In the genomic region with DNA sequence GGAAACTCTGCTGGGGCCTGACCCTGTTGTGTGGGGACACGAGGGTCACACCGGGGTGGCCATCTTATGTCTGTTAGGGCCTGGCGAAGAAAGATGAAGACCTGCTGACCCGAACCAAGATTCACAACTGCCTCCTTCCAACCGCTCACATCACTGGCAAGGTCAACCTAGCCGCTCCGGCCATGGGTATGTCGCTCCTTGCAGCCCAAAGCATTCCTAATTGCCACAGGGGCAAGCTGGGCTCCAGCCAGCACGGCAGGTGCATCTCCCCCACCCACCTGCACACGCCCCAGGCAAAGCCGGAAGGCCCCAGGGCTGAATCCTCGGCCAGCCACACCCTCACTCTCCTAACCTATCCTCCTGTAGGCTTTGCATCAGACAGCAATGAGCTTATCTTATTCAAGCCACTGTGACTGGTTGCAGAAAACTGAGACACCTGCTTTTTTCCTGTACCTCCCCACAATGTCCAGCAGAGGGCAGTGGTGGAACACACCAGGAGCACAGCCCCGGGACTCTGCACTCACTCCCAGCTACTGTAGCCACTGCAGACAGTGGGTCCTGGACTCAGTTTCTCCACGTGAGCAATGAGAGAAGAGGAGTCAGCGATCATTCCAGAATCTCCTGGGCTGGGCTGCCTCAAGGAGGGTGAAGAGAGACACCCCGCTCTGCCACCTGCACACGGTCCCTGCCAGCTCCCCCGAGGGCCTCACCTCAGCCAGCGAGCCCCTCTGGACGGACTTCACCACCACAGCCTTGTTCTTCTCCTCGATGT, we compare ENCODE assay signal across 8 cellular contexts.
DNase-seq lines count a peak whose midpoint lies in the region; ATAC-seq, FAIRE-seq and TF ChIP-seq lines count a peak whose summit lies in the region.

No MANE protein-coding gene starts in this region.

- BruUV-seq in endothelial cell of umbilical vein (replicated peaks; lab: Mats Ljungman, UMichigan), result no TSS peak

- peaks cover 94% of the 10 kb centered on the region for H3K36me3 ChIP-seq in CD4-positive, CD25-positive, alpha-beta regulatory T cell (ENCODE audit: control insufficient read depth, insufficient read depth, low read length)
- no peaks in the 10 kb centered on the region for H3K36me3 ChIP-seq in OCI-LY1 (ENCODE audit: insufficient read depth, low read length)
- peaks cover 19 to 47% of the 10 kb centered on the region in 2 experiments for H3K36me3 ChIP-seq in endothelial cell of umbilical vein (ENCODE audit: control insufficient read depth in 2 of 2, extremely low read depth in 1 of 2, insufficient read depth in 2 of 2, low read length in 2 of 2)

- H3K27ac ChIP-seq in CD4-positive, CD25-positive, alpha-beta regulatory T cell (ENCODE audit: insufficient read depth, low read length, poor library complexity, severe bottlenecking), result no peak overlapping the region
- no peak overlapping the region for H3K27ac ChIP-seq in OCI-LY1 (ENCODE audit: low read depth, low read length, poor library complexity, severe bottlenecking)
- no peak overlapping the region for H3K27ac ChIP-seq in endothelial cell of umbilical vein (ENCODE audit: insufficient read depth, low read depth, low read length)

- dilution Hi-C loops in endothelial cell of umbilical vein (cut with MboI; ENCODE audit: extremely low pct_ligation_motif_present, low sequenced_read_pairs), result loop anchor here (25.0 kb wide), 1 partner anchor 255 kb away; a partner anchor contains a TSS

- H3K4me1 ChIP-seq in CD4-positive, CD25-positive, alpha-beta regulatory T cell (ENCODE audit: control insufficient read depth, insufficient read depth, low read length, poor library complexity, severe bottlenecking), result no peaks in the 10 kb centered on the region
- H3K4me1 ChIP-seq in OCI-LY1 (ENCODE audit: insufficient read depth, low read length, severe bottlenecking) (no peaks in the 10 kb centered on the region), endothelial cell of umbilical vein (ENCODE audit: control insufficient read depth, extremely low read depth, insufficient read depth, low read length) (peaks cover 3% of the 10 kb centered on the region)

- H3K4me2 ChIP-seq in OCI-LY1 (ENCODE audit: low read length) (no peak overlapping the region), endothelial cell of umbilical vein (ENCODE audit: insufficient read depth, low read length) (no peak overlapping the region)

- ATAC-seq in CD4-positive, CD25-positive, alpha-beta regulatory T cell (ENCODE audit: low read depth in 2 of 2), result peak; percentile 72 to 81
- ATAC-seq in stimulated activated effector memory CD8-positive, alpha-beta T cell treated with anti-CD3 and anti-CD28 coated beads, Interleukin-12 subunit alpha, Interleukin-12 subunit beta, amount 100 ng/mL, for 72 hours, result peak; percentile 80
- ATAC-seq in HG03520 (IDR thresholded peaks at IDR 0.05; ENCODE audit: unreplicated experiment), result no peak

- peak; percentile 50 to 77 (median 74) for DNase-seq in CD4-positive, CD25-positive, alpha-beta regulatory T cell
- DNase-seq in HS-5 (ENCODE audit: low read depth) (peak; percentile 88), endothelial cell of umbilical vein (ENCODE audit: low read depth, low spot score) (peak; percentile 71), myocyte (ENCODE audit: low read depth) (peak; percentile 89)
- peak; percentile 64 for DNase-seq in activated CD8-positive, alpha-beta memory T cell treated with anti-CD3 and anti-CD28 coated beads, Interleukin-2, amount 50 U/mL, for 4 hours
- DNase-seq in stimulated activated effector memory CD8-positive, alpha-beta T cell treated with anti-CD3 and anti-CD28 coated beads, Interleukin-12 subunit alpha, Interleukin-12 subunit beta, amount 100 ng/mL, for 72 hours (ENCODE audit: low spot score in 2 of 2), result peak; percentile 48 to 77

- peak; percentile 86 for TF ChIP-seq CTCF in OCI-LY1 (IDR thresholded peaks at IDR 0.05; ENCODE audit: low read length)
- peak; percentile 87 to 88 for TF ChIP-seq CTCF in endothelial cell of umbilical vein (IDR thresholded peaks at IDR 0.05; ENCODE audit: extremely low read depth in 1 of 2, insufficient read depth in 1 of 2, low read depth in 1 of 2, low read length in 2 of 2)

- H3K9ac ChIP-seq in OCI-LY1 (ENCODE audit: low read length), result no peak overlapping the region
- H3K9ac ChIP-seq in endothelial cell of umbilical vein (replicated peaks; ENCODE audit: extremely low read depth, insufficient read depth, low read length), result no peak overlapping the region

- H3F3A ChIP-seq in OCI-LY1 (ENCODE audit: insufficient read depth, low read length), result no peaks in the 10 kb centered on the region

- H3K9me1 ChIP-seq in endothelial cell of umbilical vein (replicated peaks; ENCODE audit: control insufficient read depth, extremely low read depth, insufficient read depth, low read length), result no peaks in the 10 kb centered on the region

- peak overlapping the region in 2 of 3 donors; percentile 52 to 78 for H3K27ac Mint-ChIP-seq in CD4-positive, CD25-positive, alpha-beta regulatory T cell
- peak overlapping the region; percentile 77 for H3K27ac Mint-ChIP-seq in stimulated activated effector memory CD8-positive, alpha-beta T cell treated with anti-CD3 and anti-CD28 coated beads, Interleukin-12 subunit alpha, Interleukin-12 subunit beta, amount 100 ng/mL, for 72 hours

- peak; percentile 94 for FAIRE-seq in endothelial cell of umbilical vein (lab: Jason Lieb, UNC)

- no peaks in the 10 kb centered on the region for H3K27me3 ChIP-seq in CD4-positive, CD25-positive, alpha-beta regulatory T cell (ENCODE audit: control insufficient read depth, insufficient read depth, low read length)
- H3K27me3 ChIP-seq in OCI-LY1 (ENCODE audit: insufficient read depth, low read length), result peaks cover 10% of the 10 kb centered on the region; the same call in 1 of the 2 replicates
- no peaks in the 10 kb centered on the region for H3K27me3 ChIP-seq in endothelial cell of umbilical vein (ENCODE audit: control insufficient read depth in 2 of 2, insufficient read depth in 2 of 2, low read length in 2 of 2)

- H3K36me3 Mint-ChIP-seq in CD4-positive, CD25-positive, alpha-beta regulatory T cell, result peaks cover 62% of the 10 kb centered on the region
- peaks cover 97% of the 10 kb centered on the region for H3K36me3 Mint-ChIP-seq in stimulated activated effector memory CD8-positive, alpha-beta T cell treated with anti-CD3 and anti-CD28 coated beads, Interleukin-12 subunit alpha, Interleukin-12 subunit beta, amount 100 ng/mL, for 72 hours

- CTCF ChIA-PET in endothelial cell of umbilical vein (lab: Charles Lee), result interaction anchor here (0.6 to 3.1 kb wide), 82 partner anchors 10 to 371 kb away, joined by 3 to 126 read pairs (median 5); a partner anchor contains a TSS

- H3K9me3 Mint-ChIP-seq in CD4-positive, CD25-positive, alpha-beta regulatory T cell, result peaks cover 0 to 2% (median 0%) of the 10 kb centered on the region in 7 donors
- H3K9me3 Mint-ChIP-seq in stimulated activated effector memory CD8-positive, alpha-beta T cell treated with anti-CD3 and anti-CD28 coated beads, Interleukin-12 subunit alpha, Interleukin-12 subunit beta, amount 100 ng/mL, for 72 hours, result no peaks in the 10 kb centered on the region

- H3K79me2 ChIP-seq in OCI-LY1 (ENCODE audit: insufficient read depth, low read length) (no peaks in the 10 kb centered on the region), endothelial cell of umbilical vein (ENCODE audit: control insufficient read depth, insufficient read depth, low read length) (no peaks in the 10 kb centered on the region)

- H3K4me3 ChIP-seq in CD4-positive, CD25-positive, alpha-beta regulatory T cell (ENCODE audit: low read depth, low read length), result no peak overlapping the region
- H3K4me3 ChIP-seq in OCI-LY1 (ENCODE audit: low read depth, low read length, poor library complexity, severe bottlenecking) (no peak overlapping the region), endothelial cell of umbilical vein (replicated peaks in 1 of 3; ENCODE audit: insufficient read depth in 1 of 3, low read depth in 1 of 3, low read length in 3 of 3) (no peak overlapping the region)

- POLR2A ChIA-PET in endothelial cell of umbilical vein (lab: Charles Lee), result interaction anchor here (0.9 kb wide), 1 partner anchor 247 kb away, joined by 5 read pairs; no protein-coding TSS in a partner anchor

- H3K9me2 ChIP-seq in OCI-LY1 (ENCODE audit: low read depth, low read length), result no peaks in the 10 kb centered on the region

- H2AFZ ChIP-seq in OCI-LY1 (ENCODE audit: low read length) (no peak overlapping the region), endothelial cell of umbilical vein (ENCODE audit: low read depth, low read length) (no peak overlapping the region)

- no peaks in the 10 kb centered on the region for H3K9me3 ChIP-seq in CD4-positive, CD25-positive, alpha-beta regulatory T cell (ENCODE audit: control insufficient read depth in 2 of 2, low read length in 2 of 2)
- H3K9me3 ChIP-seq in OCI-LY1 (ENCODE audit: low read length), result no peaks in the 10 kb centered on the region
- H3K9me3 ChIP-seq in endothelial cell of umbilical vein (replicated peaks; ENCODE audit: control insufficient read depth, insufficient read depth, low read length), result no peaks in the 10 kb centered on the region

- H3K4me3 Mint-ChIP-seq in CD4-positive, CD25-positive, alpha-beta regulatory T cell, result peak overlapping the region in 3 of 4 donors; percentile 5 to 58 (median 37)
- no peak overlapping the region for H3K4me3 Mint-ChIP-seq in stimulated activated effector memory CD8-positive, alpha-beta T cell treated with anti-CD3 and anti-CD28 coated beads, Interleukin-12 subunit alpha, Interleukin-12 subunit beta, amount 100 ng/mL, for 72 hours

- H3K27me3 Mint-ChIP-seq in CD4-positive, CD25-positive, alpha-beta regulatory T cell, result no peaks in the 10 kb centered on the region

- intact Hi-C loops in endothelial cell of umbilical vein (cut with micrococcal nuclease), result loop anchor here (1.0 to 2.0 kb wide), 4 partner anchors 167 to 326 kb away; no protein-coding TSS in a partner anchor

- H3K4me1 Mint-ChIP-seq in CD4-positive, CD25-positive, alpha-beta regulatory T cell, result peaks cover 7 to 17% (median 10%) of the 10 kb centered on the region in 4 donors
- peaks cover 48% of the 10 kb centered on the region for H3K4me1 Mint-ChIP-seq in stimulated activated effector memory CD8-positive, alpha-beta T cell treated with anti-CD3 and anti-CD28 coated beads, Interleukin-12 subunit alpha, Interleukin-12 subunit beta, amount 100 ng/mL, for 72 hours

- H4K20me1 ChIP-seq in OCI-LY1 (ENCODE audit: insufficient read depth, low read length), result no peaks in the 10 kb centered on the region
- no peaks in the 10 kb centered on the region for H4K20me1 ChIP-seq in endothelial cell of umbilical vein (replicated peaks; ENCODE audit: control insufficient read depth, extremely low read depth, insufficient read depth, low read length)

- no peak for TF ChIP-seq POLR2A in endothelial cell of umbilical vein (IDR thresholded peaks at IDR 0.05; ENCODE audit: low read depth, low read length)

TF ChIP-seq in endothelial cell of umbilical vein, 7 proteins besides CTCF, POLR2A, EP300 and RAD21 (continues in another document):
- TF ChIP-seq, protein P1, sequence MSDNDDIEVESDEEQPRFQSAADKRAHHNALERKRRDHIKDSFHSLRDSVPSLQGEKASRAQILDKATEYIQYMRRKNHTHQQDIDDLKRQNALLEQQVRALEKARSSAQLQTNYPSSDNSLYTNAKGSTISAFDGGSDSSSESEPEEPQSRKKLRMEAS (IDR thresholded peaks at IDR 0.05; ENCODE audit: insufficient read depth, insufficient read length), result no peak
- TF ChIP-seq POLR2AphosphoS5 (IDR thresholded peaks at IDR 0.05; ENCODE audit: insufficient read depth, low read depth, low read length), result no peak
- no peak for TF ChIP-seq GATA2 (IDR thresholded peaks at IDR 0.05; ENCODE audit: insufficient read depth, insufficient read length, low read depth, low read length)
